7 cellular contexts compared by ENCODE assay signal in the genomic region with DNA sequence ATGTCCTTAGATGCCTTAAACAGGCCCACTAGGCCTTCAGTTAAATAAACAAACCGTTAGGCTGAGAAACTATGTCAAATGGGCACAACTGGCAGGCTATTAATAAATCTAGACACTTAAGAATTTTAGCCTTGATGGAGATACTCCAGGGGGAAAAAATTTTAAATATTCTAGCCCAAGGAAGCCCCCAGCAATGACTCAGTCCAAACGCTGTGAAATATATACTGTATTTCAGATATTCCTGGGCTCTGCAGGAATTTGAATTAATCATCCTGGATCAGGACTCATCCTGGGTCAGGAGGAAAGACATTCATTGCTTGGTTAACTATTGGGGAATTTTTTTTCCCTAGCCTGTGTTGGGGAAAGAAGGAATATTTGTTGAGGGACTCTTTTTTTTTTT.
A peak's percentile ranks its signal among the peaks of the same experiment; 100 is the strongest.
DNase-seq lines count a peak whose midpoint lies in the region; TF ChIP-seq lines count a peak whose summit lies in the region.
"Not testable (repeated sequence)": the region's sequence is repeated elsewhere in the genome, so short reads cannot be mapped to it uniquely, and the experiment has no call there.

No MANE protein-coding gene starts in this region.

- H3K36me3 ChIP-seq in adipocyte (ENCODE audit: control insufficient read depth, insufficient read depth, low read length, severe bottlenecking) (peaks cover 17% of the 10 kb centered on the region), mesenchymal stem cell (ENCODE audit: control insufficient read depth in 1 of 2, insufficient read depth in 2 of 2, low read depth in 1 of 2, low read length in 2 of 2) (peaks cover 25 to 62% of the 10 kb centered on the region in 2 experiments)
- not testable (repeated sequence) for H3K36me3 ChIP-seq in sigmoid colon

- H2AFZ ChIP-seq in mesenchymal stem cell (ENCODE audit: low read depth, low read length) = not testable (repeated sequence)

- not testable (repeated sequence) for H3K4me2 ChIP-seq in mesenchymal stem cell (ENCODE audit: low read length, poor library complexity, severe bottlenecking)

- H3K9me3 ChIP-seq in adipocyte (ENCODE audit: control insufficient read depth, low read length); mesenchymal stem cell (ENCODE audit: control insufficient read depth, low read length); sigmoid colon: not testable (repeated sequence)

- H4K91ac ChIP-seq in mesenchymal stem cell (ENCODE audit: low read length) = not testable (repeated sequence)

- DNase-seq in AG08395 (ENCODE audit: low spot score) (peak; percentile 44), HCEC 1CT (peak; percentile 66), M059J (ENCODE audit: low read depth) (peak; percentile 33), fibroblast of mammary gland (ENCODE audit: low read depth) (peak; percentile 45)
- not testable (repeated sequence) for DNase-seq in adipocyte (ENCODE audit: low read depth); mesenchymal stem cell; sigmoid colon

- H2BK12ac ChIP-seq in mesenchymal stem cell (ENCODE audit: low read length in 2 of 2) = not testable (repeated sequence)

- H2AK5ac ChIP-seq in mesenchymal stem cell (ENCODE audit: low read length, severe bottlenecking) = not testable (repeated sequence)

- H3K18ac ChIP-seq in mesenchymal stem cell (ENCODE audit: low read depth in 1 of 2, low read length in 2 of 2) = not testable (repeated sequence)

- H3K14ac ChIP-seq in mesenchymal stem cell (ENCODE audit: low read length in 2 of 2) = not testable (repeated sequence)

- not testable (repeated sequence) for H3K23ac ChIP-seq in mesenchymal stem cell (ENCODE audit: low read length in 2 of 2)

- not testable (repeated sequence) for TF ChIP-seq EP300 in sigmoid colon (IDR thresholded peaks at IDR 0.05)

- H3K9ac ChIP-seq in adipocyte (ENCODE audit: low read length) = peak overlapping the region; percentile 70
- H3K9ac ChIP-seq in mesenchymal stem cell (ENCODE audit: low read length) = not testable (repeated sequence)

- H4K8ac ChIP-seq in mesenchymal stem cell (ENCODE audit: low read length) = not testable (repeated sequence)

- H2BK5ac ChIP-seq in mesenchymal stem cell (ENCODE audit: low read depth, low read length, poor library complexity, severe bottlenecking) = not testable (repeated sequence)

- H3K27ac ChIP-seq in mesenchymal stem cell (ENCODE audit: low read length, poor library complexity, severe bottlenecking) (peak overlapping the region; percentile 83), sigmoid colon (peak overlapping the region in 3 of 4 donors; percentile 3 to 62 (median 25))

- intact Hi-C loops in sigmoid colon (cut with DNase I) = not testable (repeated sequence)

- H3K4ac ChIP-seq in mesenchymal stem cell (ENCODE audit: low read depth in 1 of 2, low read length in 2 of 2) = not testable (repeated sequence)

- not testable (repeated sequence) for H3K27me3 ChIP-seq in adipocyte (replicated peaks; ENCODE audit: control insufficient read depth, insufficient read depth, low read length); mesenchymal stem cell (ENCODE audit: control insufficient read depth in 1 of 2, insufficient read depth in 1 of 2, low read length in 2 of 2); sigmoid colon

- H2BK120ac ChIP-seq in mesenchymal stem cell (ENCODE audit: low read depth, low read length) = not testable (repeated sequence)

- peaks cover 50% of the 10 kb centered on the region for H3K4me1 ChIP-seq in adipocyte (ENCODE audit: control insufficient read depth, insufficient read depth, low read length)
- H3K4me1 ChIP-seq in mesenchymal stem cell (ENCODE audit: control insufficient read depth, insufficient read depth, low read depth, low read length) = peaks cover 19% of the 10 kb centered on the region
- H3K4me1 ChIP-seq in sigmoid colon = peaks cover 0 to 49% (median 33%) of the 10 kb centered on the region in 4 donors

- H2BK15ac ChIP-seq in mesenchymal stem cell (ENCODE audit: low read depth, poor library complexity, severe bottlenecking) = not testable (repeated sequence)

- H3K4me3 ChIP-seq in adipocyte (ENCODE audit: low read length); fibroblast of mammary gland (ENCODE audit: control insufficient read depth, low read depth, low read length); mesenchymal stem cell (ENCODE audit: insufficient read depth in 1 of 2, low read depth in 1 of 2, low read length in 2 of 2); sigmoid colon: not testable (repeated sequence)

- H3K79me1 ChIP-seq in mesenchymal stem cell (replicated peaks; ENCODE audit: low read length, poor library complexity, severe bottlenecking) = peaks cover 21% of the 10 kb centered on the region

- TF ChIP-seq CTCF in fibroblast of mammary gland (conservative IDR thresholded peaks at IDR 0.05; ENCODE audit: control insufficient read depth, insufficient read depth, low read depth, low read length); sigmoid colon (IDR thresholded peaks at IDR 0.05): not testable (repeated sequence)

- 0% methylated on average over 1 of the region's 2 CpGs for WGBS in mesenchymal stem cell
- 71 to 73% methylated on average over 2 of the region's 2 CpGs for WGBS in sigmoid colon, 2 donors

- not testable (repeated sequence) for TF ChIP-seq POLR2A in sigmoid colon (IDR thresholded peaks at IDR 0.05)
